Comparison of ENCODE assay signal across 8 cellular contexts in the genomic region with DNA sequence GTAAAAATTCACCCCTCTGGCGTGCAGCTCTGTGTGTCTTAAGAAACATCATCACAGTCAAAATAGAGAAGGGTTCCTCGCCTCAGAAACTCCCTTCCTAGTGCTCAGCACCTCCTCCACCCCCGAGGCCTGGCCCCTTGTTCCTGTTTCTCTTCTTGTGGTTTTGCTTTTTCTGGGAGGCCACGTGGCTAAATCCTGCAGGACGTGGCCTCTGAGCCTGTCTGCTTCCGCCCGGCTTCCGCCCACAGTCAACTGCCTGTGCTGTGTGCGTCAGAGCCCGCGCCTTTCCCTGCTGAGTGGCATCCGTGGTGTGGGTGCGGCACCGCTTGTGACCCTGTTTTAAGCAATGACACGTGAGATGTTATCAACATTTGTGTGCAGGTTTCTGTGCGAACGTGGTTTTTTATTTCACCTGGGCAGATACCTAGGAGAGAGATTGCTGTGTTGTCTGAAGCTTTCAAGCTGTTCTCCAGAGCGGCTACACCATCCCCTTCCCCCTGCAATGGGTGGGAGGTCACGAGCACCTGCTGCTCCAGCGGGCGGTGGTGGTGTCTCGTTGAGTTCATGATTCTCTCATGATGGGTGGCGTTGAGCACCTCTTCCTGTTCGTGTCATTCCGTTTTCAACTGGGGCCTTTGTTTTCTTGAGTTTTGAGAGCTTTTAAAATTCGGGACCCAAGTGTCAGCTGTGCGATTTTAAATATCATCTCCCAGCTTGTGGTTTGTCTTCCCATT. TPM values are rescaled to one million over a fixed set of nuclear protein-coding genes. Genes with fewer than 3 reads are reported as not detected.
DNase-seq lines count a peak whose midpoint lies in the region; ATAC-seq lines count a peak whose summit lies in the region.

No MANE protein-coding gene starts in this region.

- DNase-seq in SKM-1 treated with dmso at 0.1 percent for 144 hours (lab: John Stamatoyannopoulos, UW; ENCODE audit: unreplicated experiment) = peak; percentile 96
- peak; percentile 74 for DNase-seq in activated naive CD4-positive, alpha-beta T cell treated with anti-CD3 and anti-CD28 coated beads, Interleukin-2, amount 50 U/mL, for 16 hours
- DNase-seq in stimulated activated CD8-positive, alpha-beta memory T cell treated with anti-CD3 and anti-CD28 coated beads, Interleukin-12 subunit alpha, Interleukin-12 subunit beta, amount 100 ng/mL, for 4 hours (ENCODE audit: low read depth) = peak; percentile 76
- DNase-seq in RKO (ENCODE audit: low spot score) = no peak
- no peak for DNase-seq in SK-N-DZ (ENCODE audit: low spot score)

- peak overlapping the region; percentile 46 for H3K27ac ChIP-seq in layer of hippocampus (ENCODE audit: low read depth, low read length)

- ATAC-seq in GM18498 (IDR thresholded peaks at IDR 0.05; ENCODE audit: unreplicated experiment) (peak; percentile 70), HG02884 (IDR thresholded peaks at IDR 0.05; ENCODE audit: unreplicated experiment) (peak; percentile 66)

- H3K27me3 ChIP-seq in layer of hippocampus (ENCODE audit: control insufficient read depth, insufficient read depth, low read length) = no peaks in the 10 kb centered on the region

RNA-seq across cellular contexts. Expression of gene ACSF3, which starts 21.7 kb away (rescaled TPM):
- 31.4 and 37.9 TPM in 2 replicates for polyA plus RNA-seq in SK-N-DZ (2014; cell fraction: cytosol; rRNA removed)
- 39.1 and 47.2 TPM in 2 replicates for polyA plus RNA-seq in SK-N-DZ (2014; cell fraction: nucleus; rRNA removed)

RNA-seq across cellular contexts. Expression of gene CDH15, which starts 56.2 kb away (rescaled TPM):
- polyA plus RNA-seq in SK-N-DZ (2014; cell fraction: cytosol; rRNA removed) = 0.26 TPM in 1 of 2 replicates, not detected in the other
- polyA plus RNA-seq in SK-N-DZ (2014; cell fraction: nucleus; rRNA removed) = 0.08 and 0.28 TPM in 2 replicates

Comparison
In these comparisons a context has a peak if more than half of its experiments do, and no peak if none do; other contexts are left out.
1. DNase-seq: peak in SKM-1 treated with dmso at 0.1 percent for 144 hours (single experiment), activated naive CD4-positive, alpha-beta T cell treated with anti-CD3 and anti-CD28 coated beads, Interleukin-2, amount 50 U/mL, for 16 hours (single experiment) and stimulated activated CD8-positive, alpha-beta memory T cell treated with anti-CD3 and anti-CD28 coated beads, Interleukin-12 subunit alpha, Interleukin-12 subunit beta, amount 100 ng/mL, for 4 hours (single experiment); none in RKO (single experiment) and SK-N-DZ (single experiment).